Comparison of ENCODE assay signal across 25 cellular contexts in the genomic region with DNA sequence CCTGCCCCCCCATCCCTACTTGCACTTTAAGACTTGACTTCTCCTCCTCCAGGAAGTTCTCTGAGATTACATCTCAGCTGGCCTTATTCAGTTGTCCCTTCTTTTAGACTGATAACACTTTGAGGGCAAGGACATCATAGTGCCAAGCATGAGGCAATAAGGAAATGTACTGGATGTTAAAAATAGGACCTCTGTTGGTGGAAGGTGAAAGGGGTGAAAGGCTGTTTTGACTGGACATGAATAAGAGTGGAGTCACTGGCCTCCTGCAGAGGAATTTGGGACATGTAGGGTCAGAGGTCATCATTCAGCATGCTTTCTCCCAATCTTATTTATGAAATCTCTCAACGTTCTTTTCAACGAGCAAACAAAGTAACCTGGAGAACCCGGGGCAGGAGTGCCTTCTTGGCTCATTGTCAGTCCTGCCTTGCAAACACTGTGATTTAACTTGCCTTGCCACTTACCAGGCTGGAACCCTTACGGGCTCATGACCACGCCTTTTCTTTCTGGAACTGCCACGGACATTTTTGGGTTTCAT. TPM values are rescaled to one million over a fixed set of nuclear protein-coding genes. Genes with fewer than 3 reads are reported as not detected.
A peak's percentile ranks its signal among the peaks of the same experiment; 100 is the strongest.
DNase-seq lines count a peak whose midpoint lies in the region; ATAC-seq, FAIRE-seq and TF ChIP-seq lines count a peak whose summit lies in the region.
"Had no signal": no experiment of that assay in that cellular context is flagged by ENCODE, and none has a peak within 500 bp of the region (broad histone marks: within the 10 kb centered on the region; RNA-seq: fewer than 3 reads in every experiment).

No MANE protein-coding gene starts in this region.

- H3K4me3 ChIP-seq in right cardiac atrium (ENCODE audit: low read length) (no peak overlapping the region), K562 (no peak overlapping the region), mesodermal cell (ENCODE audit: extremely low read depth, insufficient read depth, low read length, poor library complexity, severe bottlenecking) (no peak overlapping the region), upper lobe of right lung (no peak overlapping the region)
- H3K4me3 ChIP-seq: heart left ventricle had no signal

- no peak for TF ChIP-seq POLR2A in K562 (conservative IDR thresholded peaks at IDR 0.05)

- no peak overlapping the region for H2AFZ ChIP-seq in K562 (ENCODE audit: low read depth, low read length)

- 58% methylated on average over 6 of the region's 6 CpGs for WGBS in right cardiac atrium
- WGBS in K562 (ENCODE audit: insufficient coverage, low coverage, missing lambda C conversion rate) = 9% methylated on average over 6 of the region's 6 CpGs
- 64 to 77% methylated on average over 6 of the region's 6 CpGs for WGBS in mesodermal cell (ENCODE audit: insufficient coverage in 2 of 2), 2 experiments

- no peak for FAIRE-seq in K562 (lab: Jason Lieb, UNC)
- FAIRE-seq: A204.1 had no signal

- POLR2A ChIA-PET in K562 (lab: Yijun Ruan, JAX) = interaction anchor here (0.8 to 1.1 kb wide), 2 partner anchors 8 to 38 kb away, joined by 4 read pairs; no protein-coding TSS in a partner anchor

- H3K27ac ChIP-seq in right cardiac atrium (ENCODE audit: low read length) (no peak overlapping the region), K562 (ENCODE audit: extremely low read depth, low read depth, low read length) (no peak overlapping the region), mesodermal cell (ENCODE audit: low read depth, low read length, severe bottlenecking) (peak overlapping the region; percentile 23), upper lobe of right lung (no peak overlapping the region)
- H3K27ac ChIP-seq: heart left ventricle had no signal

- H3K9me3 ChIP-seq in right cardiac atrium (ENCODE audit: control insufficient read depth, low read length) (no peaks in the 10 kb centered on the region), K562 (replicated peaks; ENCODE audit: control insufficient read depth, insufficient read depth, low read depth, low read length) (no peaks in the 10 kb centered on the region), mesodermal cell (ENCODE audit: control insufficient read depth, low read length) (no peaks in the 10 kb centered on the region), upper lobe of right lung (no peaks in the 10 kb centered on the region)
- H3K9me3 ChIP-seq: BE2C, heart left ventricle had no signal

- no peak for TF ChIP-seq RAD21 in K562 (CRISPR knock-in tag; conservative IDR thresholded peaks at IDR 0.05 in 1 of 2, IDR thresholded peaks at IDR 0.05 in 1 of 2)

- no peaks in the 10 kb centered on the region for H4K20me1 ChIP-seq in K562 (replicated peaks; ENCODE audit: control insufficient read depth, insufficient read depth, low read length)

- H3K36me3 ChIP-seq in K562 (ENCODE audit: control insufficient read depth, insufficient read depth, low read length) (no peaks in the 10 kb centered on the region), mesodermal cell (ENCODE audit: control insufficient read depth, insufficient read depth, low read length) (peaks cover 32% of the 10 kb centered on the region), upper lobe of right lung (no peaks in the 10 kb centered on the region)
- H3K36me3 ChIP-seq: BE2C, heart left ventricle had no signal

- in situ Hi-C loops in K562 (cut with MboI) = no loop called here
- in situ Hi-C loops in GM13977 (cut with MboI; ENCODE audit: low pct_unique_long_range_greater_than_20kb, low sequenced_read_pairs, unreplicated experiment) = no loop called here

- H3K27me3 ChIP-seq in right cardiac atrium (ENCODE audit: control insufficient read depth, insufficient read depth) (no peaks in the 10 kb centered on the region), K562 (ENCODE audit: control insufficient read depth in 2 of 2, insufficient read depth in 2 of 2, low read length in 2 of 2) (peaks cover 16 to 43% of the 10 kb centered on the region in 2 experiments; a peak in 4 of 5 replicates), upper lobe of right lung (no peaks in the 10 kb centered on the region)
- H3K27me3 ChIP-seq: BE2C, heart left ventricle had no signal

- CTCF ChIA-PET in K562 (lab: Yijun Ruan, JAX; ENCODE audit: low intra/inter-chr PET ratio) = no interaction called here

- no peaks in the 10 kb centered on the region for H3K79me2 ChIP-seq in K562 (ENCODE audit: control insufficient read depth, insufficient read depth, low read length)

- no peaks in the 10 kb centered on the region for H3K9me1 ChIP-seq in K562 (ENCODE audit: control insufficient read depth, insufficient read depth, low read length)

- intact Hi-C loops in left ventricle myocardium superior (cut with micrococcal nuclease) (no loop called here), right cardiac atrium (cut with DNase I) (no loop called here), K562 (cut with micrococcal nuclease) (no loop called here), upper lobe of right lung (cut with DNase I) (no loop called here), left colon (cut with DNase I, micrococcal nuclease) (no loop called here)

- ATAC-seq in left ventricle myocardium superior = peak; percentile 63
- no peak for ATAC-seq in right cardiac atrium
- no peak for ATAC-seq in K562
- peak; percentile 85 for ATAC-seq in upper lobe of right lung
- ATAC-seq in left colon = no peak
- no peak for ATAC-seq in HG02973 (IDR thresholded peaks at IDR 0.05; ENCODE audit: unreplicated experiment)
- ATAC-seq: left lobe of liver, SK-N-SH treated with all-trans-retinoic acid at 6 μM for 48 hours had no signal

- no peak for DNase-seq in left ventricle myocardium superior
- no peak for DNase-seq in right cardiac atrium
- DNase-seq in K562 (ENCODE audit: extremely low read depth in 1 of 4, low spot score in 3 of 4) = no peak
- DNase-seq in upper lobe of right lung = peak; percentile 69
- DNase-seq in left colon = no peak
- no peak for DNase-seq in GM13977 (ENCODE audit: low spot score)
- DNase-seq: activated CD4-positive, alpha-beta T cell treated with anti-CD3 and anti-CD28 coated beads, Interleukin-2, amount 50 U/mL, for 4 hours; anterior cingulate cortex; BE2C; cerebellar nuclear complex; DMS53; heart left ventricle; NCI-H1105; NCI-H1930; NCI-H526 treated with DMSO at 0.1 percent for 48 hours; stimulated activated CD8-positive, alpha-beta memory T cell treated with anti-CD3 and anti-CD28 coated beads, Interleukin-4, amount 100 ng/mL, for 48 hours had no signal

- BruUV-seq in K562 (replicated peaks; lab: Mats Ljungman, UMichigan) = no TSS peak

- H3K4me1 ChIP-seq in right cardiac atrium (ENCODE audit: control insufficient read depth, insufficient read depth, low read length) (no peaks in the 10 kb centered on the region), K562 (replicated peaks in 1 of 2; ENCODE audit: control insufficient read depth in 2 of 2, insufficient read depth in 2 of 2, low read length in 2 of 2) (no peaks in the 10 kb centered on the region), mesodermal cell (ENCODE audit: control insufficient read depth, insufficient read depth, low read length, poor library complexity, severe bottlenecking) (peaks cover 55% of the 10 kb centered on the region), upper lobe of right lung (no peaks in the 10 kb centered on the region)
- H3K4me1 ChIP-seq: BE2C had no signal

- no peak overlapping the region for H3K9ac ChIP-seq in K562 (ENCODE audit: insufficient read depth in 1 of 2, low read depth in 2 of 2, low read length in 2 of 2)

- H3K4me2 ChIP-seq in K562 (ENCODE audit: insufficient read depth, low read length) = no peak overlapping the region

- TF ChIP-seq CTCF in K562 (IDR thresholded peaks at IDR 0.05 in 2 of 3, conservative IDR thresholded peaks at IDR 0.05 in 1 of 3; ENCODE audit: insufficient read depth in 2 of 3, low read depth in 1 of 3, low read length in 3 of 3) (no peak), upper lobe of right lung (IDR thresholded peaks at IDR 0.05) (no peak), GM13977 (IDR thresholded peaks at IDR 0.05; ENCODE audit: extremely low read depth, insufficient read depth, missing control alignments) (no peak)

- TF ChIP-seq EP300 in K562 (IDR thresholded peaks at IDR 0.05; ENCODE audit: low read length) = no peak

TF ChIP-seq in K562, 482 proteins besides CTCF, POLR2A, EP300 and RAD21 (continues in another document):
- TF ChIP-seq ZNF707 (CRISPR knock-in tag; conservative IDR thresholded peaks at IDR 0.05) (no peak), NR2C2 (CRISPR knock-in tag; IDR thresholded peaks at IDR 0.05) (no peak), NR2C2 (tag; IDR thresholded peaks at IDR 0.05) (peak; percentile 47; the same call in 1 of the 2 replicates), ZC3H11A (IDR thresholded peaks at IDR 0.05; ENCODE audit: low read depth, low read length) (no peak)

RNA-seq across cellular contexts. Expression of gene TRIM71, which starts 38.6 kb away (rescaled TPM):
- not detected for total RNA-seq in left ventricle myocardium superior
- total RNA-seq in right cardiac atrium = not detected
- not detected for polyA plus RNA-seq in right cardiac atrium
- 0.09 TPM in 1 of 2 replicates, not detected in the other for total RNA-seq in K562 (2011; cell fraction: chromatin; rRNA removed; ENCODE audit: low replicate concordance)
- under 0.01 TPM in 1 of 2 replicates, not detected in the other for total RNA-seq in K562 (2011; cell fraction: nucleolus; rRNA removed)
- 0.08 TPM in 1 of 2 replicates, not detected in the other for total RNA-seq in K562 (2011; cell fraction: nucleoplasm; rRNA removed)
- not detected in 2 replicates for total RNA-seq in K562 (2014; rRNA removed)
- total RNA-seq in K562 (2014; rRNA removed; fragmentation: Illumina TruSeq; extraction: Trizol) = not detected in 2 replicates
- not detected in 2 replicates for total RNA-seq in K562 (2015; rRNA removed; fragmentation: Illumina TruSeq; extraction: Trizol)
- total RNA-seq in K562 (2021) = 0.11 and 0.18 TPM in 2 replicates
- 0.01 and 0.04 TPM in 2 replicates for polyA plus RNA-seq in K562 (2011; rRNA removed)
- polyA plus RNA-seq in K562 (2011; cell fraction: cytosol; rRNA removed) = 0.03 TPM in 1 of 2 replicates, not detected in the other
- polyA plus RNA-seq in K562 (2011; cell fraction: nucleus; rRNA removed) = 0.04 TPM in 1 of 2 replicates, not detected in the other
- polyA plus RNA-seq in K562 (2012) = 0.01 TPM in 1 of 2 replicates, not detected in the other
- not detected in 2 replicates for polyA plus RNA-seq in K562 (2014; fragmentation: Illumina TruSeq; extraction: Trizol)
- not detected for polyA plus RNA-seq in K562 (2014; fragmentation: Nextera tagmentation; extraction: Ambion mirVana)
- not detected in 2 replicates for polyA plus RNA-seq in K562 (2014; rRNA removed)
- 0.03 and 0.14 TPM in 2 replicates for polyA minus RNA-seq in K562 (2011; rRNA and poly(A)+ RNA removed)
- 0.36 TPM in 1 of 2 replicates, not detected in the other for polyA minus RNA-seq in K562 (2011; cell fraction: cytosol; rRNA and poly(A)+ RNA removed)
- 0.13 TPM in 1 of 2 replicates, not detected in the other for polyA minus RNA-seq in K562 (2011; cell fraction: nucleus; rRNA and poly(A)+ RNA removed)
- 20.3 TPM for polyA plus RNA-seq in mesodermal cell (2013, experiment 1 of 2)
- polyA plus RNA-seq in mesodermal cell (2013, experiment 2 of 2) = 18.1 TPM
- 2.2 TPM for total RNA-seq in upper lobe of right lung
- total RNA-seq in left colon = not detected
- total RNA-seq: posterior vena cava; RPMI7951; T-helper 2 cell treated with Interferon-gamma antibody and Interleukin-4, amounts not matched to agents 100 ng/mL and 5 ng/mL, for 36 hours had no signal
- polyA plus RNA-seq: heart left ventricle, urinary bladder had no signal

Comparison
In these comparisons a context has a peak if more than half of its experiments do, and no peak if none do; other contexts are left out.
1. ATAC-seq: peak in left ventricle myocardium superior (single experiment) and upper lobe of right lung (single experiment); none in right cardiac atrium (0 of 2), K562 (single experiment), left colon (single experiment) and HG02973 (single experiment).